9 cellular contexts compared by ENCODE assay signal in genomic region chr1:206933333-206933945, GRCh38. TPM values are rescaled to one million over a fixed set of nuclear protein-coding genes. Genes with fewer than 3 reads are reported as not detected.
DNase-seq lines count a peak whose midpoint lies in the region; FAIRE-seq and TF ChIP-seq lines count a peak whose summit lies in the region.
"Had no signal": no experiment of that assay in that cellular context is flagged by ENCODE, and none has a peak within 500 bp of the region (broad histone marks: within the 10 kb centered on the region; RNA-seq: fewer than 3 reads in every experiment).

No MANE protein-coding gene starts in this region.

- intact Hi-C loops in sigmoid colon (cut with DNase I) = no loop called here

- H3K9ac ChIP-seq in Loucy (ENCODE audit: low read depth, low read length, poor library complexity, severe bottlenecking) (no peak overlapping the region), fibroblast of lung (ENCODE audit: insufficient read depth, low read length) (no peak overlapping the region)

- no peaks in the 10 kb centered on the region for H3K27me3 ChIP-seq in Loucy (ENCODE audit: insufficient read depth, low read length, poor library complexity, severe bottlenecking)
- H3K27me3 ChIP-seq in fibroblast of lung (ENCODE audit: control insufficient read depth, insufficient read depth, low read length) = peaks cover 8% of the 10 kb centered on the region
- H3K27me3 ChIP-seq in sigmoid colon = no peaks in the 10 kb centered on the region

- H2AFZ ChIP-seq in Loucy (ENCODE audit: low read length) = no peak overlapping the region
- no peak overlapping the region for H2AFZ ChIP-seq in fibroblast of lung (ENCODE audit: low read length)

- no peaks in the 10 kb centered on the region for H3K79me2 ChIP-seq in Loucy (ENCODE audit: insufficient read depth, low read length)
- H3K79me2 ChIP-seq in fibroblast of lung (ENCODE audit: control insufficient read depth, insufficient read depth, low read length) = no peaks in the 10 kb centered on the region

- H3K36me3 ChIP-seq in Loucy (ENCODE audit: insufficient read depth, low read length) (no peaks in the 10 kb centered on the region), fibroblast of lung (ENCODE audit: control insufficient read depth, insufficient read depth, low read length) (no peaks in the 10 kb centered on the region), sigmoid colon (no peaks in the 10 kb centered on the region)

- H3F3A ChIP-seq in Loucy (ENCODE audit: low read depth) = no peaks in the 10 kb centered on the region

- no peak for TF ChIP-seq EP300 in sigmoid colon (IDR thresholded peaks at IDR 0.05)

- no peak overlapping the region for H3K4me3 ChIP-seq in Loucy (ENCODE audit: low read length, poor library complexity, severe bottlenecking)
- H3K4me3 ChIP-seq in fibroblast of lung (replicated peaks in 1 of 4; ENCODE audit: control extremely low read depth in 1 of 4, insufficient read depth in 1 of 4, low read depth in 3 of 4, low read length in 4 of 4) = no peak overlapping the region
- no peak overlapping the region for H3K4me3 ChIP-seq in sigmoid colon

- no peaks in the 10 kb centered on the region for H3K9me3 ChIP-seq in Loucy (ENCODE audit: insufficient read depth, low read depth, low read length)
- H3K9me3 ChIP-seq in fibroblast of lung (ENCODE audit: control insufficient read depth, insufficient read depth, low read depth, low read length) = no peaks in the 10 kb centered on the region
- no peaks in the 10 kb centered on the region for H3K9me3 ChIP-seq in sigmoid colon

- TF ChIP-seq POLR2A in sigmoid colon (IDR thresholded peaks at IDR 0.05) = no peak

- TF ChIP-seq CTCF in D721Med (IDR thresholded peaks at IDR 0.05; ENCODE audit: insufficient read depth, missing control alignments) (peak; percentile 42), Loucy (conservative IDR thresholded peaks at IDR 0.05; ENCODE audit: low read length) (peak; percentile 97), fibroblast of lung (conservative IDR thresholded peaks at IDR 0.05 in 1 of 2, IDR thresholded peaks at IDR 0.05 in 1 of 2; ENCODE audit: low read depth in 1 of 2, low read length in 2 of 2) (peak; percentile 35 to 50), sigmoid colon (IDR thresholded peaks at IDR 0.05) (peak in 2 of 4 experiments; percentile 11 to 18)

- H4K20me1 ChIP-seq in Loucy (ENCODE audit: insufficient read depth, low read length, poor library complexity, severe bottlenecking) (no peaks in the 10 kb centered on the region), fibroblast of lung (ENCODE audit: control insufficient read depth, extremely low read depth, insufficient read depth, low read length) (no peaks in the 10 kb centered on the region)

- no peaks in the 10 kb centered on the region for H3K4me1 ChIP-seq in Loucy (ENCODE audit: insufficient read depth, low read length, poor library complexity, severe bottlenecking)
- H3K4me1 ChIP-seq in fibroblast of lung (ENCODE audit: control insufficient read depth, extremely low read depth, insufficient read depth, low read length) = no peaks in the 10 kb centered on the region
- H3K4me1 ChIP-seq in sigmoid colon = no peaks in the 10 kb centered on the region

- no peaks in the 10 kb centered on the region for H3K9me2 ChIP-seq in Loucy (replicated peaks; ENCODE audit: low read depth, low read length)

- H3K4me2 ChIP-seq in Loucy (ENCODE audit: low read depth, low read length, poor library complexity, severe bottlenecking) = no peak overlapping the region
- H3K4me2 ChIP-seq in fibroblast of lung (ENCODE audit: extremely low read depth, insufficient read depth, low read length) = no peak overlapping the region

- no peak overlapping the region for H3K27ac ChIP-seq in fibroblast of lung (ENCODE audit: insufficient read depth, low read length)
- H3K27ac ChIP-seq in sigmoid colon = no peak overlapping the region

- 53 to 61% methylated on average over 8 of the region's 8 CpGs for WGBS in sigmoid colon, 2 donors

- DNase-seq in D721Med (ENCODE audit: insufficient read length, low spot score) = no peak
- peak; percentile 48 to 65 for DNase-seq in activated CD8-positive, alpha-beta memory T cell treated with anti-CD3 and anti-CD28 coated beads for 1 hour (ENCODE audit: extremely low read depth in 1 of 2, low read depth in 1 of 2)
- no peak for DNase-seq in fibroblast of lung (ENCODE audit: low read depth in 2 of 2)
- peak in 3 of 4 experiments; percentile 52 to 59 (median 59) for DNase-seq in stimulated activated CD4-positive, alpha-beta T cell treated with anti-CD3 and anti-CD28 coated beads, Interleukin-1b, Interleukin-23, amount 100 ng/mL, for 24 hours (ENCODE audit: low read depth in 4 of 4, low spot score in 1 of 4)
- DNase-seq in sigmoid colon = no peak
- no peak for DNase-seq in cerebellar cortex (ENCODE audit: low spot score)
- DNase-seq in ureter (ENCODE audit: low spot score) = no peak

- FAIRE-seq in D721Med (lab: Jason Lieb, UNC) = no peak

RNA-seq across cellular contexts. Expression of gene FCMR, which starts 11.7 kb away (rescaled TPM):
- total RNA-seq in fibroblast of lung = 0.26 and 0.33 TPM in 2 replicates
- polyA plus RNA-seq in fibroblast of lung = 1.5 and 4.3 TPM in 2 replicates
- polyA plus RNA-seq in fibroblast of lung (2012) = 2.1 and 4.9 TPM in 2 replicates
- 7.2 and 24.4 TPM in 2 replicates for polyA minus RNA-seq in fibroblast of lung (ENCODE audit: low replicate concordance)
- total RNA-seq in sigmoid colon = 1 to 10 TPM in 2 of 4 donors, under 1 TPM in 1, not detected in 1; 0.49 to 1.5 (median 1.1) TPM
- 100 to 1,000 TPM in 1 of 3 donors, 1 to 10 TPM in 2; 1.8 to 111 (median 3.5) TPM for polyA plus RNA-seq in sigmoid colon
- 17.1 TPM for total RNA-seq in ureter
- total RNA-seq: HT1080 had no signal

RNA-seq across cellular contexts. Expression of gene PIGR, which starts 12.8 kb away (rescaled TPM):
- total RNA-seq in fibroblast of lung (not detected in 2 replicates), sigmoid colon (1 to 10 TPM in 2 of 4 donors, under 1 TPM in 1, not detected in 1; 0.16 to 9.3 (median 8.6) TPM), ureter (670 TPM)
- polyA plus RNA-seq in fibroblast of lung (not detected in 2 replicates), sigmoid colon (1,000 to 10,000 TPM in 1 of 3 donors, 100 to 1,000 TPM in 2; 163 to 3,648 (median 569) TPM)
- not detected in 2 replicates for polyA plus RNA-seq in fibroblast of lung (2012)
- polyA minus RNA-seq in fibroblast of lung (ENCODE audit: low replicate concordance) = not detected in 2 replicates

RNA-seq across cellular contexts. Expression of gene IL24, which starts 36.2 kb away (rescaled TPM):
- total RNA-seq in fibroblast of lung = 0.17 TPM in 1 of 2 replicates, not detected in the other
- polyA plus RNA-seq in fibroblast of lung = 0.54 TPM in 1 of 2 replicates, not detected in the other
- 0.13 and 0.91 TPM in 2 replicates for polyA plus RNA-seq in fibroblast of lung (2012)
- polyA minus RNA-seq in fibroblast of lung (ENCODE audit: low replicate concordance) = 3.0 TPM in 1 of 2 replicates, not detected in the other
- total RNA-seq in sigmoid colon = not detected
- under 1 TPM in 2 of 3 donors, not detected in 1; 0.36 to 0.46 TPM for polyA plus RNA-seq in sigmoid colon
- not detected for total RNA-seq in ureter

RNA-seq across cellular contexts. Expression of gene FCAMR, which starts 36.8 kb away (rescaled TPM):
- total RNA-seq in fibroblast of lung = not detected in 2 replicates
- polyA plus RNA-seq in fibroblast of lung = not detected in 2 replicates
- polyA plus RNA-seq in fibroblast of lung (2012) = not detected in 2 replicates
- polyA minus RNA-seq in fibroblast of lung (ENCODE audit: low replicate concordance) = not detected in 2 replicates
- total RNA-seq in sigmoid colon = not detected
- 1 to 10 TPM in 1 of 3 donors, not detected in 2; 1.5 TPM for polyA plus RNA-seq in sigmoid colon
- total RNA-seq in ureter = not detected
- total RNA-seq: HT1080 had no signal

Comparison
In these comparisons a context has a peak if more than half of its experiments do, and no peak if none do; other contexts are left out.
1. DNase-seq: peak in activated CD8-positive, alpha-beta memory T cell treated with anti-CD3 and anti-CD28 coated beads for 1 hour (2 of 2) and stimulated activated CD4-positive, alpha-beta T cell treated with anti-CD3 and anti-CD28 coated beads, Interleukin-1b, Interleukin-23, amount 100 ng/mL, for 24 hours (3 of 4); none in D721Med (single experiment), fibroblast of lung (0 of 2), sigmoid colon (single experiment), cerebellar cortex (single experiment) and ureter (single experiment).
2. RNA of gene PIGR, which starts 12.8 kb away (total RNA-seq): 670 TPM in ureter (single experiment); 0.16 to 9.3 TPM in sigmoid colon and not detected in fibroblast of lung; every median in the first group is over 10 times any median in the second.